25 cellular contexts compared by ENCODE assay signal in the genomic region with DNA sequence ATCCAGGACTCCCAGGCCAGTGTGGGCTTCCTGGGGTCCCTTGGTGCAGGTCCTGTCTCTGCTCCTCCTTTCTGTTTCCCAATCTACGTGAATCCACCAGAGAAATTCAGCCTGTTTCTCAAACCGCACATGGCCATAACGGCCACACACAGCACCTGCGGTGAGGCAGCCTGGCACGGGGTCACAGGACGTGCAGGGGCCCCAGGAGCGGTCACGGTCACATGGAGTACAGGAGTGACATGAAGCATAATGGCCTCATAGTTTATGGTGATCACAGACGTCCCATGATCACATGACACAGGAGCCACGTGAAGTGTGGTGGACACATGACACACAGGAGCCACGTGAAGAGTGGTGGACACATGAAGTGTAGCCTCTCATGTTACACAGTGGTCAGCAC.
"Had no signal": no experiment of that assay in that cellular context is flagged by ENCODE, and none has a peak within 500 bp of the region (broad histone marks: within the 10 kb centered on the region; RNA-seq: fewer than 3 reads in every experiment).

No MANE protein-coding gene starts in this region.

- H3K4me3 Mint-ChIP-seq: brain; dendritic cell treated with granulocyte-macrophage colony-stimulating factor and Interleukin-4, amounts not matched to agents 40 ng/mL and 50 ng/mL, for 4 days; naive thymus-derived CD4-positive, alpha-beta T cell; stimulated activated effector memory CD8-positive, alpha-beta T cell treated with anti-CD3 and anti-CD28 coated beads, Interleukin-12 subunit alpha, Interleukin-12 subunit beta, amount 100 ng/mL, for 72 hours had no signal

- H3K4me1 Mint-ChIP-seq: stimulated activated effector memory CD8-positive, alpha-beta T cell treated with anti-CD3 and anti-CD28 coated beads, Interleukin-12 subunit alpha, Interleukin-12 subunit beta, amount 100 ng/mL, for 72 hours had no signal

- H3K36me3 ChIP-seq: heart right ventricle, prostate gland, stomach, suprapubic skin, tibial nerve, uterus had no signal

- FAIRE-seq: endometrium had no signal

- H3K36me3 Mint-ChIP-seq: activated naive CD4-positive, alpha-beta T cell treated with anti-CD3 and anti-CD28 coated beads, Interleukin-2, amount 50 U/mL, for 72 hours; brain; naive thymus-derived CD4-positive, alpha-beta T cell; stimulated activated effector memory CD8-positive, alpha-beta T cell treated with anti-CD3 and anti-CD28 coated beads, Interleukin-12 subunit alpha, Interleukin-12 subunit beta, amount 100 ng/mL, for 72 hours had no signal

- DNase-seq: activated CD4-positive, alpha-beta T cell treated with anti-CD3 and anti-CD28 coated beads for 4 hours; activated CD4-positive, alpha-beta T cell treated with anti-CD3 and anti-CD28 coated beads, Interleukin-2, amount 50 U/mL, for 48 hours; activated CD4-positive, CD25-positive, alpha-beta regulatory T cell; activated T-cell treated with anti-CD3 and anti-CD28 coated beads, Interleukin-2, amount 50 U/mL, for 1 hour; aorta; caudate nucleus; effector CD4-positive, alpha-beta T cell; heart right ventricle; islet precursor cell; left cardiac atrium; naive thymus-derived CD4-positive, alpha-beta T cell; stimulated activated CD4-positive, alpha-beta T cell treated with anti-CD3 and anti-CD28 coated beads, Interleukin-2, amount 100 ng/mL, for 24 hours; stomach; T-helper 9 cell; uterus had no signal

- H3K27me3 ChIP-seq: tibial nerve, uterus had no signal

- H3K27ac ChIP-seq: heart right ventricle, prostate gland, skin epidermis, stomach, suprapubic skin, tibial nerve, uterus had no signal

- ATAC-seq: activated naive CD4-positive, alpha-beta T cell treated with anti-CD3 and anti-CD28 coated beads, Interleukin-2, amount 50 U/mL, for 72 hours; heart right ventricle; left cardiac atrium; naive thymus-derived CD4-positive, alpha-beta T cell; stimulated activated effector memory CD8-positive, alpha-beta T cell treated with anti-CD3 and anti-CD28 coated beads, Interleukin-12 subunit alpha, Interleukin-12 subunit beta, amount 100 ng/mL, for 72 hours had no signal

- H3K4me1 ChIP-seq: heart right ventricle, prostate gland, stomach, suprapubic skin, tibial nerve, uterus had no signal

- H3K27ac Mint-ChIP-seq: dendritic cell treated with granulocyte-macrophage colony-stimulating factor and Interleukin-4, amounts not matched to agents 40 ng/mL and 50 ng/mL, for 4 days; naive thymus-derived CD4-positive, alpha-beta T cell; stimulated activated effector memory CD8-positive, alpha-beta T cell treated with anti-CD3 and anti-CD28 coated beads, Interleukin-12 subunit alpha, Interleukin-12 subunit beta, amount 100 ng/mL, for 72 hours had no signal

- H3K9me3 Mint-ChIP-seq: activated naive CD4-positive, alpha-beta T cell treated with anti-CD3 and anti-CD28 coated beads, Interleukin-2, amount 50 U/mL, for 72 hours; dendritic cell treated with granulocyte-macrophage colony-stimulating factor and Interleukin-4, amounts not matched to agents 40 ng/mL and 50 ng/mL, for 4 days; naive thymus-derived CD4-positive, alpha-beta T cell; stimulated activated effector memory CD8-positive, alpha-beta T cell treated with anti-CD3 and anti-CD28 coated beads, Interleukin-12 subunit alpha, Interleukin-12 subunit beta, amount 100 ng/mL, for 72 hours had no signal

- H3K4me3 ChIP-seq: heart right ventricle, lung, prostate gland, skin epidermis, stomach, suprapubic skin, tibial nerve, uterus had no signal

- H3K9me3 ChIP-seq: heart right ventricle, prostate gland, stomach, suprapubic skin, tibial nerve, uterus had no signal
